ENCODE assay signal across 19 cellular contexts in the genomic region with DNA sequence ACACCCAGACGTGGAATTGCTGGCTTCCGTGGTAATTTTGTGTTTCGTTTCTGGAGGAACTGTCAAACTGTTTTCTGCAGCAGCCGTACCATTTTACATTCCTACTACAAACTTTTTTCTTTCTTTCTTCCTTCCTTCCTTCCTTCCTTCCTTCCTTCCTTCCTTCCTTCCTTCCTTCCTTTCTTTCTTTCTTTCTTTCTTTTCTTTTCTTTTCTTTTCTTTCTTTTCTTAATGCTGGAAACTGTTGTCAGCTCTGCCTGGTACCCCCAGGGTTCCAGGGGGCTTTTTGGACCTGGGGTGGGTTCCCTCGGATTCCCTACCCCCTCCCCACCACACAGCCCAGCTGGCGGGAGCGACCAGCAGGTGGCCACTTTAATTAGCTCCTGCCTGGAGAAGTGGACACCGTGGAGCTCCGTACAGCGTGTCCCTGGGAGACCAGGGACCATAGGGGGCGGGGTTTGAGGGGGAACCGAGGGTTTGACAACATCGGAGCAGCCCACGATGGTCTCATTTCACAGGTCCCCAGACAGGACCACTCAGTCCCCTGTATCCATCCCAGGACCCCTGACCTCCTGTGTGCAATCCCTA. TPM values are rescaled to one million over a fixed set of nuclear protein-coding genes. Genes with fewer than 3 reads are reported as not detected.
"Had no signal": no experiment of that assay in that cellular context is flagged by ENCODE, and none has a peak within 500 bp of the region (broad histone marks: within the 10 kb centered on the region; RNA-seq: fewer than 3 reads in every experiment).

No MANE protein-coding gene starts in this region.

- DNase-seq: activated CD4-positive, alpha-beta T cell treated with anti-CD3 and anti-CD28 coated beads, Interleukin-2, amount 10 ng/mL, durations not matched to agents 7 days and 5 days; activated CD4-positive, CD25-positive, alpha-beta regulatory T cell; activated CD8-positive, alpha-beta memory T cell treated with anti-CD3 and anti-CD28 coated beads for 24 hours; activated gamma-delta T cell; activated naive CD4-positive, alpha-beta T cell treated with anti-CD3 and anti-CD28 coated beads for 36 hours; activated T-cell treated with anti-CD3 and anti-CD28 coated beads, Interleukin-2, amount 50 U/mL, for 4 hours; amygdala; cortex of kidney; Kasumi-1; NCI-H1436; NCI-H2171; NCI-H2227 treated with DMSO at 0.1 percent for 48 hours; NCI-H446 treated with DMSO at 0.1 percent for 48 hours; NCI-H526 treated with DMSO at 0.1 percent for 48 hours; OCI-M1; Peyer's patch; SIG-M5; T-helper 17 cell; T-helper 9 cell had no signal

- H3K36me3 ChIP-seq: Peyer's patch had no signal

- H3K27me3 ChIP-seq: Peyer's patch had no signal

- H3K4me1 ChIP-seq: Peyer's patch had no signal

- H3K4me3 ChIP-seq: Peyer's patch had no signal

- H3K27ac ChIP-seq: Peyer's patch had no signal

RNA-seq across cellular contexts. Expression of gene CELF5, which starts 24.4 kb away (rescaled TPM):
- total RNA-seq: activated naive CD4-positive, alpha-beta T cell treated with anti-CD3 and anti-CD28 coated beads for 36 hours; Peyer's patch had no signal
